ENCODE assay signal across 8 cellular contexts in the genomic region with DNA sequence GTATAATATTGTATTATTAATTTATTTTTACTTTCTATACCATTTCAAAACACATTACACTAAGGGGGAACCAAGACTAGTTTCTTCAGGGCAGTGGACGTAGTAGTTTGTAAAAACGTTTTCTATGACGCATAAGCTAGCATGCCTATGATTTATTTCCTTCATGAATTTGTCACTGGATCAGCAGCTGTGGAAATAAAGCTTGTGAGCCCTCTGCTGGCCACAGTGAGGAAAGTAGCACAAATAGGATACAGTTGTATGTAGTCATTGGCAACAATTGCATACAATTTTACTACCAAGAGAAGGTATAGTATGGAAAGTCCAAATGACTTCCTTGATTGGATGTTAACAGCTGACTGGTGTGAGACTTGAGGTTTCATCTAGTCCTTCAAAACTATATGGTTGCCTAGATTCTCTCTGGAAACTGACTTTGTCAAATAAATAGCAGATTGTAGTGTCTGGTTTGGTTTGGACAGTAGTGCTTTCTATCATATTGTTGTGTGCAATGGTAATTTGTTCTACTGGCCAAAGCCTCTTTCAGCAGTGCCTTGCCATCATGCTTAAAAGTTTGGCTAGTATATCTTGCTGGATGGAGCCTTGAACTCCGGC. TPM values are rescaled to one million over a fixed set of nuclear protein-coding genes. Genes with fewer than 3 reads are reported as not detected.
A peak's percentile ranks its signal among the peaks of the same experiment; 100 is the strongest.
DNase-seq lines count a peak whose midpoint lies in the region; ATAC-seq and TF ChIP-seq lines count a peak whose summit lies in the region.

No MANE protein-coding gene starts in this region.

- intact Hi-C loops in lower leg skin (cut with DNase I; ENCODE audit: low total_unique reads): loop anchor here (5.0 kb wide), 1 partner anchor 218 kb away; no protein-coding TSS in a partner anchor

- H3K4me3 ChIP-seq in HFF-Myc (replicated peaks; ENCODE audit: low read depth, low read length) (no peak overlapping the region), coronary artery (no peak overlapping the region), lower leg skin (ENCODE audit: low read depth, poor library complexity, severe bottlenecking) (no peak overlapping the region)

- TF ChIP-seq POLR2A in lower leg skin (IDR thresholded peaks at IDR 0.05): no peak

- no peak overlapping the region for H3K27ac ChIP-seq in coronary artery

- DNase-seq in CD1c-positive myeloid dendritic cell (ENCODE audit: extremely low spot score) (peak; percentile 84), HFF-Myc (ENCODE audit: extremely low read depth, low read depth) (peak; percentile 78), NCI-H446 (lab: John Stamatoyannopoulos, UW) (peak; percentile 78 to 81), coronary artery (ENCODE audit: low spot score) (no peak), lower leg skin (ENCODE audit: low spot score in 2 of 2) (peak; percentile 69 to 87)
- DNase-seq in activated CD4-positive, alpha-beta T cell treated with anti-CD3 and anti-CD28 coated beads for 24 hours (ENCODE audit: low read depth in 2 of 2): peak; percentile 25 to 40
- peak; percentile 7 for DNase-seq in stimulated activated CD8-positive, alpha-beta memory T cell treated with anti-CD3 and anti-CD28 coated beads, Interleukin-15, amount 100 ng/mL, for 1 hour (ENCODE audit: low read depth)

- WGBS in lower leg skin, 2 donors: 25 to 26% methylated on average over 4 of the region's 4 CpGs

- ATAC-seq in GM19324 (IDR thresholded peaks at IDR 0.05; ENCODE audit: low FRiP score, unreplicated experiment): no peak

- TF ChIP-seq CTCF in HFF-Myc (IDR thresholded peaks at IDR 0.05; ENCODE audit: low read depth, low read length, missing control alignments) (peak; percentile 78), coronary artery (IDR thresholded peaks at IDR 0.05) (peak; percentile 40), lower leg skin (IDR thresholded peaks at IDR 0.05) (no peak)

RNA-seq across cellular contexts. Expression of a gene that starts 24.3 kb away (rescaled TPM):
- 1 to 10 TPM in 3 of 4 donors, under 1 TPM in 1; 0.13 to 2.4 (median 1.8) TPM for total RNA-seq in lower leg skin

Comparison
In these comparisons a context has a peak if more than half of its experiments do, and no peak if none do; other contexts are left out.
1. CTCF ChIP-seq: peak in HFF-Myc (single experiment) and coronary artery (single experiment); none in lower leg skin (0 of 3).